ENCODE assay signal across 8 cellular contexts in the genomic region with DNA sequence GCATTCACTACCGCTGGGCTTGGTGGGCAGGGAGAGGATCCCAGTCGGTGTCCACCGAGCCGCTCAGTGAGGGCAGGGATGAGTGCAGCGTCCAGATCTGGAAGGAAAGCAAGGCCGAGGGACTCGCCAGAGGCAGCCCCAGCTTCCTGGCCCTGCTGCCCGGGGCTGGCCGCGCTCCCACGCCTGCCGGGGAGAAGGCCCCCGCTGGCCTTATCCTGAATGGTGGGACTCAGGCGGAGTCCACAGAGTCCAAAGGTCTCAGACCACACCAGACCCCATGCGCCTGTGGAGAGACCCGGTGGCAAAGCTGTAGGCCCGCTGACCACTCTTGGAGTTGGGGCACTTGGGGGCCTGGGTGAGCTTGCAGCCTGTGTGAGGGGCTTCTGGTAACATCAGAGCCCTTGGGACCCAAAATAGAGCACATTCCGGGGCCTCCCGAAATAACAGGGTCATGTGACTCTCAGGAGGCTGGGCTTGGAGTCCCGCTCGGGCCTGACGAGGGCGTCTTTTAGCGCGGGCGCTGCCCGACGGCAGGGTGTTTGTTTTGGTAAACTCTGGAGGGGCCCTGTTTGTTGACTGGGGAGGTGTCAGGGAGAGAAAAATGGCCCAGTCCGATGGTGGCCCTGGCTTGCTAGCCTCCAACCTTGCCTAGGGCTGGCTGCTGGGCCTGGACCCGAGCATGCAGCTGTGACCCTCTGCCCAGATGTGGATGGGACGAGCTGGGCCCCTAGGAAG. TPM values are rescaled to one million over a fixed set of nuclear protein-coding genes. Genes with fewer than 3 reads are reported as not detected.
DNase-seq lines count a peak whose midpoint lies in the region; ATAC-seq, FAIRE-seq and TF ChIP-seq lines count a peak whose summit lies in the region.
"Had no signal": no experiment of that assay in that cellular context is flagged by ENCODE, and none has a peak within 500 bp of the region (broad histone marks: within the 10 kb centered on the region; RNA-seq: fewer than 3 reads in every experiment).

No MANE protein-coding gene starts in this region.

- POLR2A ChIA-PET in H1 (lab: Charles Lee; ENCODE audit: partially characterized antibody), result interaction anchor here (1.2 kb wide), 1 partner anchor 18 kb away, joined by 3 read pairs; no protein-coding TSS in a partner anchor

- H3K36me3 ChIP-seq in Loucy (ENCODE audit: insufficient read depth, low read length), result no peaks in the 10 kb centered on the region
- no peaks in the 10 kb centered on the region for H3K36me3 ChIP-seq in H1 (ENCODE audit: control insufficient read depth in 2 of 4, insufficient read depth in 4 of 4, low read length in 3 of 4)
- H3K36me3 ChIP-seq in mesendoderm (ENCODE audit: control insufficient read depth, insufficient read depth, low read length), result no peaks in the 10 kb centered on the region
- no peaks in the 10 kb centered on the region for H3K36me3 ChIP-seq in upper lobe of right lung

- no peak for FAIRE-seq in H1 (lab: Jason Lieb, UNC)

- no peak for TF ChIP-seq POLR2A in H1 (IDR thresholded peaks at IDR 0.05; ENCODE audit: control extremely low read depth in 1 of 2, low read depth in 2 of 2, low read length in 2 of 2)

- H3K9me3 ChIP-seq in Loucy (ENCODE audit: insufficient read depth, low read depth, low read length), result no peaks in the 10 kb centered on the region
- no peaks in the 10 kb centered on the region for H3K9me3 ChIP-seq in H1 (ENCODE audit: insufficient read depth in 2 of 2, low read depth in 1 of 2, low read length in 1 of 2)
- no peaks in the 10 kb centered on the region for H3K9me3 ChIP-seq in upper lobe of right lung

- peak overlapping the region; percentile 83 for H3K9ac ChIP-seq in Loucy (ENCODE audit: low read depth, low read length, poor library complexity, severe bottlenecking)
- H3K9ac ChIP-seq in H1 (replicated peaks in 1 of 4; ENCODE audit: extremely low read depth in 1 of 4, low read depth in 3 of 4, low read length in 3 of 4), result no peak overlapping the region
- H3K9ac ChIP-seq in mesendoderm (ENCODE audit: low read length), result no peak overlapping the region

- TF ChIP-seq CTCF in Loucy (conservative IDR thresholded peaks at IDR 0.05; ENCODE audit: low read length), result no peak
- TF ChIP-seq CTCF in H1 (IDR thresholded peaks at IDR 0.05; ENCODE audit: control extremely low read depth in 1 of 3, insufficient read depth in 1 of 3, low read depth in 1 of 3, low read length in 3 of 3), result no peak
- peak; percentile 18 for TF ChIP-seq CTCF in upper lobe of right lung (IDR thresholded peaks at IDR 0.05)

- no peaks in the 10 kb centered on the region for H3K27me3 ChIP-seq in Loucy (ENCODE audit: insufficient read depth, low read length, poor library complexity, severe bottlenecking)
- H3K27me3 ChIP-seq in H1 (replicated peaks in 1 of 4; ENCODE audit: control insufficient read depth in 3 of 4, extremely low read depth in 1 of 4, insufficient read depth in 3 of 4, low read length in 3 of 4), result peaks cover 0 to 6% (median 2%) of the 10 kb centered on the region in 4 experiments; a peak in 2 of 7 replicates
- H3K27me3 ChIP-seq in mesendoderm (ENCODE audit: insufficient read depth, low read length, poor library complexity), result no peaks in the 10 kb centered on the region
- H3K27me3 ChIP-seq in upper lobe of right lung, result no peaks in the 10 kb centered on the region

- peaks cover 48% of the 10 kb centered on the region for H3K4me1 ChIP-seq in Loucy (ENCODE audit: insufficient read depth, low read length, poor library complexity, severe bottlenecking)
- peaks cover 0 to 41% (median 22%) of the 10 kb centered on the region in 4 experiments; a peak in 6 of 7 replicates for H3K4me1 ChIP-seq in H1 (replicated peaks in 1 of 4; ENCODE audit: control insufficient read depth in 3 of 4, insufficient read depth in 4 of 4, low read length in 3 of 4)
- H3K4me1 ChIP-seq in mesendoderm (ENCODE audit: control insufficient read depth, low read depth, low read length), result no peaks in the 10 kb centered on the region
- peaks cover 61% of the 10 kb centered on the region for H3K4me1 ChIP-seq in upper lobe of right lung

- H4K8ac ChIP-seq in H1 (ENCODE audit: extremely low read depth, insufficient read depth, low read length) (peak overlapping the region; percentile 77; the same call in 1 of the 2 replicates), mesendoderm (ENCODE audit: low read depth, low read length) (no peak overlapping the region)

- no peaks in the 10 kb centered on the region for H3F3A ChIP-seq in Loucy (ENCODE audit: low read depth)

- no peak overlapping the region for H4K91ac ChIP-seq in H1 (replicated peaks; ENCODE audit: insufficient read length, low read length)

- H3K9me2 ChIP-seq in Loucy (replicated peaks; ENCODE audit: low read depth, low read length), result no peaks in the 10 kb centered on the region

- TF ChIP-seq RAD21 in H1 (IDR thresholded peaks at IDR 0.05 in 1 of 2, conservative IDR thresholded peaks at IDR 0.05 in 1 of 2; ENCODE audit: low read depth in 2 of 2, low read length in 2 of 2), result no peak

- no peak overlapping the region for H2BK20ac ChIP-seq in H1 (ENCODE audit: low read length)

- H4K20me1 ChIP-seq in Loucy (ENCODE audit: insufficient read depth, low read length, poor library complexity, severe bottlenecking), result peaks cover 30% of the 10 kb centered on the region
- peaks cover 16 to 19% of the 10 kb centered on the region in 2 experiments for H4K20me1 ChIP-seq in H1 (replicated peaks in 1 of 2; ENCODE audit: control insufficient read depth in 1 of 2, insufficient read depth in 2 of 2, low read length in 2 of 2)

- H2AFZ ChIP-seq in Loucy (ENCODE audit: low read length), result no peak overlapping the region
- H2AFZ ChIP-seq in H1 (ENCODE audit: low read length), result no peak overlapping the region

- H3K56ac ChIP-seq in H1 (replicated peaks; ENCODE audit: insufficient read length, low read depth, low read length) (no peak overlapping the region), mesendoderm (ENCODE audit: low read length) (peak overlapping the region; percentile 61)

- CTCF ChIA-PET in H1 (lab: Charles Lee; ENCODE audit: partially characterized antibody), result interaction anchor here (0.7 to 3.2 kb wide), 8 partner anchors 8 to 207 kb away, joined by 3 to 17 read pairs (median 4); no protein-coding TSS in a partner anchor

- H2BK120ac ChIP-seq in H1 (replicated peaks; ENCODE audit: low read depth, low read length) (no peak overlapping the region), mesendoderm (ENCODE audit: low read depth, low read length) (no peak overlapping the region)

- no peak overlapping the region for H3K27ac ChIP-seq in H1 (ENCODE audit: low read depth, low read length)
- H3K27ac ChIP-seq in mesendoderm (ENCODE audit: low read depth, low read length), result no peak overlapping the region
- H3K27ac ChIP-seq in upper lobe of right lung, result peak overlapping the region; percentile 72

- H4K5ac ChIP-seq in H1 (ENCODE audit: insufficient read length, low read depth, low read length) (no peak overlapping the region), mesendoderm (ENCODE audit: low read length) (no peak overlapping the region)

- H3K4me3 ChIP-seq in Loucy (ENCODE audit: low read length, poor library complexity, severe bottlenecking) (peak overlapping the region; percentile 94), H1 (ENCODE audit: extremely low read depth in 1 of 4, insufficient read depth in 2 of 4, low read depth in 3 of 4, low read length in 4 of 4) (no peak overlapping the region), mesendoderm (ENCODE audit: low read length) (no peak overlapping the region), upper lobe of right lung (peak overlapping the region; percentile 85)

- H3K79me2 ChIP-seq in Loucy (ENCODE audit: insufficient read depth, low read length) (peaks cover 72% of the 10 kb centered on the region), H1 (ENCODE audit: control insufficient read depth in 1 of 2, insufficient read depth in 2 of 2, low read length in 2 of 2) (peaks cover 8 to 65% of the 10 kb centered on the region in 2 experiments; a peak in 3 of 4 replicates), mesendoderm (ENCODE audit: control insufficient read depth, insufficient read depth, low read length) (peaks cover 56% of the 10 kb centered on the region)

- H3K4me2 ChIP-seq in Loucy (ENCODE audit: low read depth, low read length, poor library complexity, severe bottlenecking) (peak overlapping the region; percentile 99), H1 (ENCODE audit: insufficient read depth in 1 of 2, low read depth in 2 of 2, low read length in 2 of 2) (no peak overlapping the region; a peak in 1 of 4 replicates), mesendoderm (ENCODE audit: low read length) (no peak overlapping the region)

- no peak overlapping the region for H3K14ac ChIP-seq in H1 (ENCODE audit: insufficient read length)

- WGBS in H1 (ENCODE audit: extremely low coverage in 1 of 2, insufficient coverage in 1 of 2, insufficient read length in 1 of 2, insufficient replicate concordance in 2 of 2, low coverage in 1 of 2, low lambda C conversion rate in 2 of 2, missing lambda C conversion rate in 1 of 2), 2 experiments, result 84% methylated on average over 24 of the region's 31 CpGs; no CpG with 5 or more reads in 1 of the 2 experiments
- no CpG with 5 or more reads among the region's 31 CpGs for WGBS in mesendoderm (ENCODE audit: extremely low coverage, insufficient coverage, low lambda C conversion rate)

- H2BK15ac ChIP-seq in H1 (ENCODE audit: low read length), result no peak overlapping the region
- no peak overlapping the region for H2BK15ac ChIP-seq in mesendoderm (replicated peaks; ENCODE audit: low read depth)

- H3K4ac ChIP-seq in H1 (replicated peaks; ENCODE audit: insufficient read length, low read depth, low read length), result no peak overlapping the region
- no peak overlapping the region for H3K4ac ChIP-seq in mesendoderm (ENCODE audit: low read depth, low read length)

- no peak overlapping the region for H2BK12ac ChIP-seq in H1 (ENCODE audit: low read depth, low read length)

- no peak overlapping the region for H2BK5ac ChIP-seq in H1 (ENCODE audit: low read depth, low read length)
- H2BK5ac ChIP-seq in mesendoderm (ENCODE audit: low read length), result no peak overlapping the region

- peaks cover 10% of the 10 kb centered on the region; the same call in 1 of the 2 replicates for H3K23me2 ChIP-seq in H1 (ENCODE audit: low read depth, low read length)

- H3K18ac ChIP-seq in H1 (ENCODE audit: extremely low read depth, low read length), result no peak overlapping the region
- no peak overlapping the region for H3K18ac ChIP-seq in mesendoderm (ENCODE audit: low read length)

- ATAC-seq in upper lobe of right lung (no peak), GM19035 (IDR thresholded peaks at IDR 0.05; ENCODE audit: unreplicated experiment) (no peak), GM19328 (IDR thresholded peaks at IDR 0.05; ENCODE audit: unreplicated experiment) (no peak)

- intact Hi-C loops in upper lobe of right lung (cut with DNase I), result no loop called here

- no peak overlapping the region for H3K23ac ChIP-seq in H1 (ENCODE audit: insufficient read length)
- no peak overlapping the region for H3K23ac ChIP-seq in mesendoderm (ENCODE audit: low read length)

- H3K79me1 ChIP-seq in H1 (ENCODE audit: low read depth, low read length) (peaks cover 23% of the 10 kb centered on the region), mesendoderm (ENCODE audit: low read length) (peaks cover 16% of the 10 kb centered on the region)

- no peak for DNase-seq in H1 (ENCODE audit: low read depth in 1 of 2, low spot score in 2 of 2)
- DNase-seq in mesendoderm, result no peak
- DNase-seq in upper lobe of right lung, result no peak
- DNase-seq in NCI-H1436 treated with DMSO at 0.1 percent for 48 hours (lab: John Stamatoyannopoulos, UW), result no peak
- DNase-seq: activated CD4-positive, CD25-positive, alpha-beta regulatory T cell had no signal

- no peak for TF ChIP-seq EP300 in H1 (IDR thresholded peaks at IDR 0.05; ENCODE audit: borderline replicate concordance in 1 of 2, low read depth in 2 of 2, low read length in 2 of 2)

- H2AK5ac ChIP-seq in H1 (ENCODE audit: low read depth, low read length) (no peak overlapping the region), mesendoderm (ENCODE audit: low read length) (no peak overlapping the region)

RNA-seq across cellular contexts. Expression of gene RXRA, which starts 2.8 kb away (rescaled TPM):
- total RNA-seq in H1 (2021; fragmentation: NEBNext Ultra II Directional; extraction: Animal tissue kit (Norgen Biotek cat#: 25700)), result 28.1 and 29.4 TPM in 2 replicates
- polyA plus RNA-seq in H1 (2011; rRNA removed), result 9.8 and 21.0 TPM in 2 replicates
- polyA plus RNA-seq in H1 (2011; cell fraction: cytosol; rRNA removed), result 14.3 TPM
- polyA plus RNA-seq in H1 (2011; cell fraction: nucleus; rRNA removed), result 27.1 TPM
- 14.2 to 23.4 TPM (median 21.5 TPM) in 4 replicates for polyA plus RNA-seq in H1 (2012, experiment 1 of 2)
- polyA plus RNA-seq in H1 (2012, experiment 2 of 2), result 17.1 TPM
- 14.4 TPM for polyA plus RNA-seq in H1 (2013, experiment 1 of 2)
- 14.7 TPM for polyA plus RNA-seq in H1 (2013, experiment 2 of 2)
- polyA minus RNA-seq in H1 (2011; rRNA and poly(A)+ RNA removed), result 9.7 and 12.2 TPM in 2 replicates
- polyA minus RNA-seq in H1 (2011; cell fraction: cytosol; rRNA and poly(A)+ RNA removed), result 14.5 TPM
- polyA minus RNA-seq in H1 (2011; cell fraction: nucleus; rRNA and poly(A)+ RNA removed), result 13.4 TPM
- 16.4 TPM for polyA plus RNA-seq in mesendoderm (2013, experiment 1 of 2)
- polyA plus RNA-seq in mesendoderm (2013, experiment 2 of 2), result 16.9 TPM
- total RNA-seq in upper lobe of right lung, result 80.6 TPM

Comparison
In these comparisons a context has a peak if more than half of its experiments do, and no peak if none do; other contexts are left out.
1. H3K4me3 ChIP-seq: peak in Loucy (single experiment) and upper lobe of right lung (single experiment); none in H1 (0 of 4) and mesendoderm (single experiment).